23 cellular contexts compared by ENCODE assay signal in genomic region chrX:9528498-9528897, GRCh38.
"Had no signal": no experiment of that assay in that cellular context is flagged by ENCODE, and none has a peak within 500 bp of the region (broad histone marks: within the 10 kb centered on the region; RNA-seq: fewer than 3 reads in every experiment).

No MANE protein-coding gene starts in this region.

- H3K9me3 Mint-ChIP-seq: mesothelial cell of epicardium; natural killer cell; stimulated activated memory B cell treated with anti-CD40 and anti-IgM and Interleukin-4, amounts not matched to agents 10 μg/mL and 1 μg/mL and 100 μg/mL, for 72 hours had no signal

- H3K4me3 Mint-ChIP-seq: mesothelial cell of epicardium; natural killer cell; nephron progenitor cell; stimulated activated memory B cell treated with anti-CD40 and anti-IgM and Interleukin-4, amounts not matched to agents 10 μg/mL and 1 μg/mL and 100 μg/mL, for 72 hours had no signal

- H3K4me3 ChIP-seq: left ventricle myocardium inferior, lung, ovary, right atrium auricular region, right lobe of liver, smooth muscle cell, stomach, testis, thyroid gland, transverse colon, upper lobe of left lung, vagina had no signal

- H3K9me3 ChIP-seq: left ventricle myocardium inferior, ovary, right atrium auricular region, right lobe of liver, stomach, testis, thyroid gland, transverse colon, upper lobe of left lung, vagina had no signal

- H3K27me3 ChIP-seq: ovary, right lobe of liver, stomach, testis, thyroid gland, transverse colon, upper lobe of left lung, vagina had no signal

- H3K36me3 Mint-ChIP-seq: mesothelial cell of epicardium; naive B cell; natural killer cell; stimulated activated memory B cell treated with anti-CD40 and anti-IgM and Interleukin-4, amounts not matched to agents 10 μg/mL and 1 μg/mL and 100 μg/mL, for 72 hours had no signal

- H3K4me1 ChIP-seq: right atrium auricular region, upper lobe of left lung, vagina had no signal

- H3K27ac ChIP-seq: left ventricle myocardium inferior, ovary, right atrium auricular region, right lobe of liver, stomach, testis, thyroid gland, transverse colon, upper lobe of left lung, vagina had no signal

- H3K27ac Mint-ChIP-seq: natural killer cell; nephron progenitor cell; stimulated activated memory B cell treated with anti-CD40 and anti-IgM and Interleukin-4, amounts not matched to agents 10 μg/mL and 1 μg/mL and 100 μg/mL, for 72 hours had no signal

- H3K27me3 Mint-ChIP-seq: naive B cell; progenitor cell of endocrine pancreas; stimulated activated memory B cell treated with anti-CD40 and anti-IgM and Interleukin-4, amounts not matched to agents 10 μg/mL and 1 μg/mL and 100 μg/mL, for 72 hours had no signal

- H3K36me3 ChIP-seq: left ventricle myocardium inferior, ovary, right atrium auricular region, right lobe of liver, stomach, thyroid gland, transverse colon, upper lobe of left lung, vagina had no signal

- DNase-seq: left ventricle myocardium inferior; naive B cell; natural killer cell; nephron progenitor cell; ovary; right lobe of liver; stimulated activated CD4-positive, alpha-beta T cell treated with anti-CD3 and anti-CD28 coated beads, Interleukin-1b, Interleukin-23, amount 100 ng/mL, for 48 hours; stimulated activated CD4-positive, alpha-beta T cell treated with anti-CD3 and anti-CD28 coated beads, Interleukin-2, amount 100 ng/mL, for 48 hours; stimulated activated CD4-positive, alpha-beta T cell treated with anti-CD3 and anti-CD28 coated beads, Interleukin-4, amount 100 ng/mL, for 4 hours; stimulated activated CD8-positive, alpha-beta memory T cell treated with anti-CD3 and anti-CD28 coated beads, Interleukin-4, amount 100 ng/mL, for 48 hours; stimulated activated naive CD4-positive, alpha-beta T cell treated with Interleukin-2 at 50 U/mL for 16 hours; stomach; testis; thyroid gland; transverse colon; upper lobe of left lung had no signal

- ATAC-seq: natural killer cell; right lobe of liver; stimulated activated memory B cell treated with anti-CD40 and anti-IgM and Interleukin-4, amounts not matched to agents 10 μg/mL and 1 μg/mL and 100 μg/mL, for 72 hours had no signal
